8 cellular contexts compared by ENCODE assay signal in the genomic region with DNA sequence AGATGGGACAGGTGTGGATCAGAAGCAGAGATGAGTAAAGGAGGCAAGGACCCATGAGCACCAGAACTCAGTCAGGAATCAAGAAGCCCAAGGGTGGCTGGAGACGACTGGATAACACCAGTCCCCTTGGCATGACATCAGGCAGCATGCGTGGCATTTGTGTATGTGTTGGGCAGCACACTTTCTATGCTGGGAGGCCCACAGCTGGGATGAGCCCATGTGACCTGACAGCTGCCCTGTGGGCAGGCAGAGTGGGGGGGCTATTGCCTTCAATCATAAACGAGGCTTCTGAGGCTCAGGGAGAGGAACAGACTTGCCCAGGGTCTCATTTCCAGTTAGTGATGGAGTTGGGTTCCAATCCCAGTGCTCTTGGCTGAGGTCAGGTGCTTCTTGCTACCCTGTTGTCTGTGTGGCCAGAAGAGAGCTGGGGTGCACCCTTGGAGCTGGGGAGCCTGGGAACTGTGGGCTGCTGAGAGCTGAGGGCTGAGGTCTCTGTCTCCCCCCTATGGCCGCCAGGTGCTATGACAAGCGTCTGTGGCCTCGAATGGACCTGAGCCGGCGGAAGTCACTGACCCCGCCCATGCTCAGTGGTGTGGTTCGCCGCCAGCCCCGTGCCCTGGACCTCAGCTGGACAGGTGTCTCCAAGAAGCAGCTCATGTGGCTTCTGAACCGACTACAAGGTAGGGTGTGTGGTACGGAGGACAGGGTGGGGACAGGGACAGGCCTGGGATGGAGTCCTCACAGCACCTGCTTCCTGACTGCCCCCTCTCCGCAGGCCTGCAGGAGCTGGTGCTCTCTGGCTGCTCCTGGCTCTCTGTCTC. TPM values are rescaled to one million over a fixed set of nuclear protein-coding genes. Genes with fewer than 3 reads are reported as not detected.
DNase-seq lines count a peak whose midpoint lies in the region; ATAC-seq and TF ChIP-seq lines count a peak whose summit lies in the region.

No MANE protein-coding gene starts in this region.

- H3K27ac Mint-ChIP-seq in activated CD4-positive, alpha-beta T cell treated with anti-CD3 and anti-CD28 coated beads for 36 hours, result peak overlapping the region; percentile 78
- no peak overlapping the region for H3K27ac Mint-ChIP-seq in stimulated activated effector memory CD8-positive, alpha-beta T cell treated with anti-CD3 and anti-CD28 coated beads, Interleukin-12 subunit alpha, Interleukin-12 subunit beta, amount 100 ng/mL, for 72 hours

- ATAC-seq in GM18498 (IDR thresholded peaks at IDR 0.05; ENCODE audit: unreplicated experiment) (peak; percentile 85), HG02885 (IDR thresholded peaks at IDR 0.05; ENCODE audit: poor library complexity, unreplicated experiment) (peak; percentile 95), lung (ENCODE audit: insufficient read depth, low FRiP score) (peak; percentile 98)
- ATAC-seq in activated CD4-positive, alpha-beta T cell treated with anti-CD3 and anti-CD28 coated beads for 36 hours, result peak; percentile 94
- peak; percentile 92 for ATAC-seq in stimulated activated effector memory CD8-positive, alpha-beta T cell treated with anti-CD3 and anti-CD28 coated beads, Interleukin-12 subunit alpha, Interleukin-12 subunit beta, amount 100 ng/mL, for 72 hours

- peaks cover 19% of the 10 kb centered on the region for H3K4me1 Mint-ChIP-seq in activated CD4-positive, alpha-beta T cell treated with anti-CD3 and anti-CD28 coated beads for 36 hours
- H3K4me1 Mint-ChIP-seq in stimulated activated effector memory CD8-positive, alpha-beta T cell treated with anti-CD3 and anti-CD28 coated beads, Interleukin-12 subunit alpha, Interleukin-12 subunit beta, amount 100 ng/mL, for 72 hours, result peaks cover 32% of the 10 kb centered on the region

- POLR2A ChIA-PET in AG04449 (lab: Yijun Ruan, JAX), result interaction anchor here (1.0 to 1.6 kb wide), 3 partner anchors 14 to 240 kb away, joined by 3 read pairs; no protein-coding TSS in a partner anchor
- POLR2A ChIA-PET in activated CD4-positive, alpha-beta T cell treated with anti-CD3 and anti-CD28 coated beads for 36 hours (lab: Charles Lee), result interaction anchor here (0.6 to 0.9 kb wide), 2 partner anchors 201 to 210 kb away, joined by 3 read pairs; no protein-coding TSS in a partner anchor

- H3K36me3 ChIP-seq in duodenal mucosa (ENCODE audit: control insufficient read depth in 1 of 2, insufficient read depth in 2 of 2, low read length in 2 of 2) (peaks cover 5 to 22% of the 10 kb centered on the region in 2 donors), lung (ENCODE audit: control insufficient read depth in 2 of 2, insufficient read depth in 2 of 2, low read length in 2 of 2) (peaks cover 0 to 18% of the 10 kb centered on the region in 2 donors)

- H3K4me3 ChIP-seq in AG04449 (ENCODE audit: low read depth, low read length) (no peak overlapping the region), duodenal mucosa (ENCODE audit: low read depth in 1 of 2, low read length in 2 of 2) (peak overlapping the region; percentile 32 to 44), lung (no peak overlapping the region)

- H3K27me3 ChIP-seq in duodenal mucosa (ENCODE audit: control insufficient read depth in 1 of 2, insufficient read depth in 2 of 2, low read length in 2 of 2), result no peaks in the 10 kb centered on the region
- no peaks in the 10 kb centered on the region for H3K27me3 ChIP-seq in lung (ENCODE audit: control insufficient read depth, insufficient read depth)

- CTCF ChIA-PET in AG04449 (lab: Yijun Ruan, JAX), result interaction anchor here (0.8 to 7.6 kb wide), 24 partner anchors 9 to 927 kb away, joined by 3 to 103 read pairs (median 4); a partner anchor contains a TSS
- CTCF ChIA-PET in activated CD4-positive, alpha-beta T cell treated with anti-CD3 and anti-CD28 coated beads for 36 hours (lab: Charles Lee), result interaction anchor here (0.5 to 3.5 kb wide), 27 partner anchors 8 to 927 kb away, joined by 3 to 34 read pairs (median 3); a partner anchor contains a TSS

- intact Hi-C loops in activated CD4-positive, alpha-beta T cell treated with anti-CD3 and anti-CD28 coated beads for 36 hours (cut with DNase I, micrococcal nuclease), result loop anchor here (1.0 to 2.0 kb wide), 2 partner anchors 19 to 98 kb away; a partner anchor contains a TSS

- peaks cover 18% of the 10 kb centered on the region for H3K36me3 Mint-ChIP-seq in activated CD4-positive, alpha-beta T cell treated with anti-CD3 and anti-CD28 coated beads for 36 hours (ENCODE audit: low read depth)
- H3K36me3 Mint-ChIP-seq in stimulated activated effector memory CD8-positive, alpha-beta T cell treated with anti-CD3 and anti-CD28 coated beads, Interleukin-12 subunit alpha, Interleukin-12 subunit beta, amount 100 ng/mL, for 72 hours, result peaks cover 61% of the 10 kb centered on the region

- H3K27me3 Mint-ChIP-seq in activated CD4-positive, alpha-beta T cell treated with anti-CD3 and anti-CD28 coated beads for 36 hours, result no peaks in the 10 kb centered on the region

- H3K4me3 Mint-ChIP-seq in activated CD4-positive, alpha-beta T cell treated with anti-CD3 and anti-CD28 coated beads for 36 hours, result peak overlapping the region; percentile 35
- peak overlapping the region; percentile 48 for H3K4me3 Mint-ChIP-seq in stimulated activated effector memory CD8-positive, alpha-beta T cell treated with anti-CD3 and anti-CD28 coated beads, Interleukin-12 subunit alpha, Interleukin-12 subunit beta, amount 100 ng/mL, for 72 hours

- peak overlapping the region in 1 of 2 donors; percentile 66 for H3K9ac ChIP-seq in duodenal mucosa (ENCODE audit: low read depth in 1 of 2, low read length in 2 of 2)

- 20 to 23% methylated on average over 15 of the region's 15 CpGs for WGBS in lung, 2 donors

- H3K9me3 ChIP-seq in duodenal mucosa (ENCODE audit: control insufficient read depth in 1 of 2, low read length in 2 of 2) (no peaks in the 10 kb centered on the region), lung (ENCODE audit: control insufficient read depth in 2 of 2, insufficient read depth in 1 of 2, low read length in 1 of 2) (no peaks in the 10 kb centered on the region)

- TF ChIP-seq CTCF in AG04449 (IDR thresholded peaks at IDR 0.05; ENCODE audit: insufficient read depth, low read length, missing control alignments) (peak; percentile 88), lung (IDR thresholded peaks at IDR 0.05; ENCODE audit: control extremely low read depth, extremely low read depth) (peak; percentile 89)

- H3K4me1 ChIP-seq in duodenal mucosa (ENCODE audit: control insufficient read depth in 1 of 2, insufficient read depth in 2 of 2, low read length in 2 of 2), result peaks cover 11 to 16% of the 10 kb centered on the region in 2 donors
- H3K4me1 ChIP-seq in lung (ENCODE audit: control insufficient read depth in 2 of 2, insufficient read depth in 2 of 2, low read length in 2 of 2), result peaks cover 0 to 2% of the 10 kb centered on the region in 2 donors

- DNase-seq in AG04449 (ENCODE audit: low read depth, low spot score) (no peak), NCI-H2171 treated with DMSO at 0.1 percent for 48 hours (lab: John Stamatoyannopoulos, UW) (peak; percentile 11), lung (ENCODE audit: low spot score) (peak; percentile 84)
- peak; percentile 83 for DNase-seq in activated CD4-positive, alpha-beta T cell treated with anti-CD3 and anti-CD28 coated beads for 36 hours
- DNase-seq in stimulated activated effector memory CD8-positive, alpha-beta T cell treated with anti-CD3 and anti-CD28 coated beads, Interleukin-12 subunit alpha, Interleukin-12 subunit beta, amount 100 ng/mL, for 72 hours (ENCODE audit: low spot score in 2 of 2), result peak; percentile 62 to 85

- H3K27ac ChIP-seq in duodenal mucosa (ENCODE audit: low read depth, low read length) (no peak overlapping the region), lung (ENCODE audit: low read depth in 1 of 2, low read length in 1 of 2) (peak overlapping the region in 1 of 2 donors; percentile 13)

- H3K9me3 Mint-ChIP-seq in activated CD4-positive, alpha-beta T cell treated with anti-CD3 and anti-CD28 coated beads for 36 hours (ENCODE audit: low read depth), result no peaks in the 10 kb centered on the region
- H3K9me3 Mint-ChIP-seq in stimulated activated effector memory CD8-positive, alpha-beta T cell treated with anti-CD3 and anti-CD28 coated beads, Interleukin-12 subunit alpha, Interleukin-12 subunit beta, amount 100 ng/mL, for 72 hours, result no peaks in the 10 kb centered on the region

RNA-seq across cellular contexts. Expression of a gene that starts 7.1 kb away (rescaled TPM):
- total RNA-seq in activated CD4-positive, alpha-beta T cell treated with anti-CD3 and anti-CD28 coated beads for 36 hours, result 1 to 10 TPM; 6.9 to 7.9 TPM
- total RNA-seq in lung, result 10 to 100 TPM; 23.9 to 27.4 TPM
- 10 to 100 TPM; 20.2 to 23.3 TPM for polyA plus RNA-seq in lung

RNA-seq across cellular contexts. Expression of a gene that starts 15.7 kb away (rescaled TPM):
- total RNA-seq in activated CD4-positive, alpha-beta T cell treated with anti-CD3 and anti-CD28 coated beads for 36 hours, result 10 to 100 TPM; 18.5 to 21.7 TPM
- total RNA-seq in lung, result 10 to 100 TPM in 1 of 2 donors, 1 to 10 TPM in 1; 7.4 to 22.0 TPM
- 10 to 100 TPM in 1 of 2 donors, 1 to 10 TPM in 1; 8.7 to 13.1 TPM for polyA plus RNA-seq in lung

RNA-seq across cellular contexts. Expression of a gene that starts 18.4 kb away (rescaled TPM):
- total RNA-seq in activated CD4-positive, alpha-beta T cell treated with anti-CD3 and anti-CD28 coated beads for 36 hours, result 10 to 100 TPM; 23.7 to 31.4 TPM
- 10 to 100 TPM; 10.6 to 17.3 TPM for total RNA-seq in lung
- polyA plus RNA-seq in lung, result 10 to 100 TPM; 10.3 to 15.8 TPM

RNA-seq across cellular contexts. Expression of a gene that starts 43.2 kb away (rescaled TPM):
- total RNA-seq in activated CD4-positive, alpha-beta T cell treated with anti-CD3 and anti-CD28 coated beads for 36 hours, result 1 to 10 TPM; 1.6 to 2.2 TPM
- total RNA-seq in lung, result 10 to 100 TPM in 1 of 2 donors, 1 to 10 TPM in 1; 6.2 to 34.5 TPM
- polyA plus RNA-seq in lung, result 10 to 100 TPM; 20.2 to 21.1 TPM

RNA-seq across cellular contexts. Expression of a gene that starts 45.4 kb away (rescaled TPM):
- total RNA-seq in activated CD4-positive, alpha-beta T cell treated with anti-CD3 and anti-CD28 coated beads for 36 hours, result under 1 TPM; 0.18 TPM
- total RNA-seq in lung, result 1 to 10 TPM; 4.7 to 9.8 TPM
- 1 to 10 TPM; 3.3 to 5.6 TPM for polyA plus RNA-seq in lung

Comparison
In these comparisons a context has a peak if more than half of its experiments do, and no peak if none do; other contexts are left out.
1. H3K4me3 ChIP-seq: peak in duodenal mucosa (2 of 2); none in AG04449 (single experiment) and lung (single experiment).
2. Peak in every context shown above with its lines, with median percentiles within 50 percentile points of each other: ATAC-seq.